Comparison of ENCODE assay signal across 21 cellular contexts in the genomic region with DNA sequence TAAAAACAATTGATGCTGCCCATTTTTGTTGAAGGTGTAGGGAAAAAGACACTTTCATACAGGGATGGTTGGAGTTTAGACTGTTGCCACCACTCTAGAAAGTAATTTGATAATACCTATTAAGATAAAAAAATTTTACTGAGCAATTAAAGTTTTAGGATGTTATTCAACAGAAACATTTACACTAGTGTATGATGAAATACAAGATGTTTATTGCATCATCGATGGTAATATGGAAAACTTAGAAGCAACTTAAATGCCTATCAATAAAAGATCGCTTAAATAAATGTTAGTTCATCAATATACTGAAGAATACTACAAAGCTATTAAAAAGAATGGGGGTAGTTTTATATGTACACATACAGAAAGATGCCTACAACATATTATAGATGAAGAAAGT. TPM values are rescaled to one million over a fixed set of nuclear protein-coding genes. Genes with fewer than 3 reads are reported as not detected.
"Had no signal": no experiment of that assay in that cellular context is flagged by ENCODE, and none has a peak within 500 bp of the region (broad histone marks: within the 10 kb centered on the region; RNA-seq: fewer than 3 reads in every experiment).

No MANE protein-coding gene starts in this region.

- H3K9me3 Mint-ChIP-seq: naive thymus-derived CD4-positive, alpha-beta T cell had no signal

- H3K4me3 Mint-ChIP-seq: naive thymus-derived CD4-positive, alpha-beta T cell; nephron progenitor cell had no signal

- H3K4me1 ChIP-seq: right atrium auricular region, stomach, transverse colon had no signal

- H3K36me3 ChIP-seq: neutrophil, right atrium auricular region, stomach, thoracic aorta, transverse colon had no signal

- H3K27ac Mint-ChIP-seq: nephron progenitor cell had no signal

- DNase-seq: cortex of kidney; dorsolateral prefrontal cortex; effector CD8-positive, alpha-beta T cell; foreskin melanocyte; head of caudate nucleus; hippocampal formation; kidney glomerular epithelial cell; mesendoderm; naive thymus-derived CD4-positive, alpha-beta T cell; nephron progenitor cell; small intestine; stimulated activated CD4-positive, alpha-beta T cell treated with anti-CD3 and anti-CD28 coated beads, Interleukin-12 subunit alpha, Interleukin-12 subunit beta, amount 100 ng/mL, for 4 hours; stimulated activated naive CD4-positive, alpha-beta T cell; stomach; substantia nigra; transverse colon had no signal

- H3K27me3 Mint-ChIP-seq: naive thymus-derived CD4-positive, alpha-beta T cell had no signal

- H3K4me1 Mint-ChIP-seq: nephron progenitor cell had no signal

- H3K4me3 ChIP-seq: dorsolateral prefrontal cortex, right atrium auricular region, stomach, thoracic aorta, transverse colon had no signal

- H3K27ac ChIP-seq: right atrium auricular region, stomach, thoracic aorta, transverse colon had no signal

- H3K9me3 ChIP-seq: neutrophil, right atrium auricular region, stomach, thoracic aorta, transverse colon had no signal

RNA-seq across cellular contexts. Expression of a gene that starts 9.2 kb away (rescaled TPM):
- total RNA-seq: lung microvascular endothelial cell, osteocyte had no signal
